In genomic region chr5:161541-162110, GRCh38 we compare ENCODE assay signal across 1 cellular context.
TF ChIP-seq lines count a peak whose summit lies in the region.

No MANE protein-coding gene starts in this region.

TF ChIP-seq in H1, 55 proteins besides CTCF, POLR2A, EP300 and RAD21:
- TF ChIP-seq ZNF274 (IDR thresholded peaks at IDR 0.05; ENCODE audit: borderline replicate concordance, extremely low read depth, low read length) (no peak), TCF12 (IDR thresholded peaks at IDR 0.05; ENCODE audit: low read depth, low read length) (no peak), CTBP2 (IDR thresholded peaks at IDR 0.05; ENCODE audit: borderline replicate concordance, insufficient read depth, insufficient read length, low read length) (no peak)
